Comparison of ENCODE assay signal across 14 cellular contexts in genomic region chr2:231300020-231300721, GRCh38.
DNase-seq lines count a peak whose midpoint lies in the region; ATAC-seq, FAIRE-seq and TF ChIP-seq lines count a peak whose summit lies in the region.
"Had no signal": no experiment of that assay in that cellular context is flagged by ENCODE, and none has a peak within 500 bp of the region (broad histone marks: within the 10 kb centered on the region; RNA-seq: fewer than 3 reads in every experiment).

No MANE protein-coding gene starts in this region.

- H3K27ac Mint-ChIP-seq in osteocyte (ENCODE audit: unreplicated experiment) = peak overlapping the region; percentile 77
- no peak overlapping the region for H3K27ac Mint-ChIP-seq in activated T-cell treated with anti-CD3 and anti-CD28 coated beads, Interleukin-2, amount 50 U/mL, for 24 hours
- H3K27ac Mint-ChIP-seq: activated naive CD4-positive, alpha-beta T cell treated with anti-CD3 and anti-CD28 coated beads, Interleukin-2, amount 50 U/mL, for 24 hours had no signal

- no peak overlapping the region for H3K4me3 Mint-ChIP-seq in osteocyte (ENCODE audit: unreplicated experiment)
- H3K4me3 Mint-ChIP-seq in activated T-cell treated with anti-CD3 and anti-CD28 coated beads, Interleukin-2, amount 50 U/mL, for 24 hours = no peak overlapping the region
- H3K4me3 Mint-ChIP-seq: activated naive CD4-positive, alpha-beta T cell treated with anti-CD3 and anti-CD28 coated beads, Interleukin-2, amount 50 U/mL, for 24 hours had no signal

- ATAC-seq in GM18861 (IDR thresholded peaks at IDR 0.05; ENCODE audit: unreplicated experiment) (peak; percentile 41), HG02763 (IDR thresholded peaks at IDR 0.05; ENCODE audit: unreplicated experiment) (no peak)
- ATAC-seq: activated CD4-positive, CD25-positive, alpha-beta regulatory T cell treated with anti-CD3 and anti-CD28 coated beads, Interleukin-2, amount 50 U/mL, for 24 hours; K562 had no signal

- no peaks in the 10 kb centered on the region for H3K9me3 Mint-ChIP-seq in osteocyte (ENCODE audit: unreplicated experiment)
- no peaks in the 10 kb centered on the region for H3K9me3 Mint-ChIP-seq in activated T-cell treated with anti-CD3 and anti-CD28 coated beads, Interleukin-2, amount 50 U/mL, for 24 hours
- H3K9me3 Mint-ChIP-seq: activated naive CD4-positive, alpha-beta T cell treated with anti-CD3 and anti-CD28 coated beads, Interleukin-2, amount 50 U/mL, for 24 hours had no signal

- peak; percentile 96 for DNase-seq in LNCaP clone FGC (ENCODE audit: low read depth)
- DNase-seq in colonic mucosa = no peak
- DNase-seq in osteocyte (ENCODE audit: extremely low spot score, unreplicated experiment) = peak; percentile 32
- no peak for DNase-seq in GM12892 (ENCODE audit: insufficient read length)
- no peak for DNase-seq in activated T-cell treated with anti-CD3 and anti-CD28 coated beads, Interleukin-2, amount 50 U/mL, for 24 hours
- DNase-seq in KG1 (lab: John Stamatoyannopoulos, UW) = no peak
- DNase-seq: DND-41, left ventricle myocardium inferior, OCI-M1 had no signal

- no peak for TF ChIP-seq CTCF in LNCaP clone FGC (IDR thresholded peaks at IDR 0.05; ENCODE audit: control insufficient read depth, extremely low read depth, insufficient read depth)
- TF ChIP-seq CTCF in colonic mucosa (IDR thresholded peaks at IDR 0.05) = no peak
- TF ChIP-seq CTCF in osteocyte (IDR thresholded peaks at IDR 0.05) = no peak

- H3K36me3 ChIP-seq in colonic mucosa = no peaks in the 10 kb centered on the region
- H3K36me3 ChIP-seq: left ventricle myocardium inferior had no signal

- H3K4me1 Mint-ChIP-seq in osteocyte (ENCODE audit: unreplicated experiment) = peaks cover 27% of the 10 kb centered on the region
- no peaks in the 10 kb centered on the region for H3K4me1 Mint-ChIP-seq in activated T-cell treated with anti-CD3 and anti-CD28 coated beads, Interleukin-2, amount 50 U/mL, for 24 hours (ENCODE audit: low read depth)

- H3K4me1 ChIP-seq in colonic mucosa = no peaks in the 10 kb centered on the region

- no peaks in the 10 kb centered on the region for H3K27me3 ChIP-seq in colonic mucosa

- H3K27me3 Mint-ChIP-seq in osteocyte (ENCODE audit: unreplicated experiment) = no peaks in the 10 kb centered on the region
- no peaks in the 10 kb centered on the region for H3K27me3 Mint-ChIP-seq in activated T-cell treated with anti-CD3 and anti-CD28 coated beads, Interleukin-2, amount 50 U/mL, for 24 hours
- H3K27me3 Mint-ChIP-seq: activated naive CD4-positive, alpha-beta T cell treated with anti-CD3 and anti-CD28 coated beads, Interleukin-2, amount 50 U/mL, for 24 hours had no signal

- intact Hi-C loops in colonic mucosa (cut with DNase I) = no loop called here

- TF ChIP-seq POLR2A in GM12892 (IDR thresholded peaks at IDR 0.05; ENCODE audit: low read depth, low read length) = no peak

- H3K9me3 ChIP-seq in colonic mucosa = no peaks in the 10 kb centered on the region
- H3K9me3 ChIP-seq: left ventricle myocardium inferior had no signal

- H3K36me3 Mint-ChIP-seq in osteocyte (ENCODE audit: unreplicated experiment) = peaks cover 43% of the 10 kb centered on the region
- H3K36me3 Mint-ChIP-seq in activated T-cell treated with anti-CD3 and anti-CD28 coated beads, Interleukin-2, amount 50 U/mL, for 24 hours (ENCODE audit: low read depth) = no peaks in the 10 kb centered on the region
- H3K36me3 Mint-ChIP-seq: activated naive CD4-positive, alpha-beta T cell treated with anti-CD3 and anti-CD28 coated beads, Interleukin-2, amount 50 U/mL, for 24 hours had no signal

- FAIRE-seq in GM12892 (lab: Jason Lieb, UNC) = no peak
- FAIRE-seq: K562 had no signal

- no peak overlapping the region for H3K9ac ChIP-seq in colonic mucosa (ENCODE audit: low read depth in 2 of 2, low read length in 2 of 2)

- H3K4me3 ChIP-seq in LNCaP clone FGC (ENCODE audit: low read depth, low read length) (no peak overlapping the region), colonic mucosa (no peak overlapping the region)
- H3K4me3 ChIP-seq: K562, left ventricle myocardium inferior had no signal

- H3K27ac ChIP-seq in colonic mucosa = peak overlapping the region; percentile 48
- H3K27ac ChIP-seq: left ventricle myocardium inferior had no signal

Comparison
In these comparisons a context has a peak if more than half of its experiments do, and no peak if none do; other contexts are left out.
1. DNase-seq: peak in LNCaP clone FGC (single experiment) and osteocyte (single experiment); none in colonic mucosa (single experiment), GM12892 (single experiment), activated T-cell treated with anti-CD3 and anti-CD28 coated beads, Interleukin-2, amount 50 U/mL, for 24 hours (single experiment) and KG1 (single experiment).